In the genomic region with DNA sequence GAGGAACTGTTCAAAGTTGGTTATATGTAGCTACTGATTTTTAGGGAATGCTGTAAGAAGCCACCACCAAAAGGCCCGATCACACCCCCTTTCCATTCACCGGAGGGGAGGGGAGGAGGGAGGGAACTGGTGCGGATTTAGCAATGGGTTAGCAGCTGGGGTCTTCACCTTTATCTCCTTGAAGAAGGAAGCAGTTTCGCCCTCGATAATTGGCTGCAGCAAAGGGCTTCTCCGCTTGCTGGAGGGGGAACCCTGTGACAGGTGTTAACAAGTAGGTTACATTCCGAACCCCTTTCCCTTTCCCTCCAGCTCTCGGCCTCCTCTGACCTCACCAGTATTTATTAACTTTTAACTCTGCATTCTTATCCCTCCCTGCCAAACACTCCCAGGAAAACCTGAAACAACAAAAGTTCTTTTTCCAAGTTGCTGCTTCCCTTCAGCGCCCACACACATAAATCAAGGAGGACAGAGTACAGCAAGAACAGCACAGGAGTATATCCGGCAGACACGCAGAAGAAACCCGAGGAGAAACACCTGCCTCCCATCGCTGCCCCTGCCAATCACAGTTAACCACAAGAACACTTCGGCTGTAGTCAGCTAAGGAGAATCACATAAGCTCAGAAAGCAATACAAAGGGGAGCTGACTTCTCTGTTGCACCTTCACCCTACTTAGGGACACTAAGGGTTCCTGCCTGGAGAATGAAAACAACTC, we compare ENCODE assay signal across 8 cellular contexts. TPM values are rescaled to one million over a fixed set of nuclear protein-coding genes. Genes with fewer than 3 reads are reported as not detected.
A peak's percentile ranks its signal among the peaks of the same experiment; 100 is the strongest.
DNase-seq lines count a peak whose midpoint lies in the region; ATAC-seq and TF ChIP-seq lines count a peak whose summit lies in the region.

No MANE protein-coding gene starts in this region.

- H3K4me1 ChIP-seq in hepatocyte (ENCODE audit: insufficient read depth) = no peaks in the 10 kb centered on the region

- H3K36me3 ChIP-seq in hepatocyte (replicated peaks; ENCODE audit: insufficient read depth, low read depth) = no peaks in the 10 kb centered on the region
- no peaks in the 10 kb centered on the region for H3K36me3 ChIP-seq in MG63

- H3K9me3 ChIP-seq in hepatocyte (ENCODE audit: low read depth) (no peaks in the 10 kb centered on the region), MG63 (no peaks in the 10 kb centered on the region)

- DNase-seq in NCI-H510A treated with DMSO at 0.1 percent for 48 hours (lab: John Stamatoyannopoulos, UW) = peak; percentile 86
- peak; percentile 30 for DNase-seq in hepatocyte (ENCODE audit: low spot score)
- no peak for DNase-seq in islet precursor cell
- DNase-seq in MG63 = no peak
- DNase-seq in NCI-H1436 treated with DMSO at 0.1 percent for 48 hours (lab: John Stamatoyannopoulos, UW) = no peak

- H3K27ac Mint-ChIP-seq in stimulated activated naive CD8-positive, alpha-beta T cell treated with anti-CD3 and anti-CD28 coated beads, Interleukin-15, Interleukin-2, amounts not matched to agents 100 ng/mL and 50 ng/mL, for 24 hours = no peak overlapping the region

- no peaks in the 10 kb centered on the region for H3K9me2 ChIP-seq in hepatocyte (replicated peaks; ENCODE audit: insufficient read depth)

- H3K27ac ChIP-seq in hepatocyte = peak overlapping the region; percentile 33

- H2AFZ ChIP-seq in hepatocyte = no peak overlapping the region

- H3K4me1 Mint-ChIP-seq in stimulated activated naive CD8-positive, alpha-beta T cell treated with anti-CD3 and anti-CD28 coated beads, Interleukin-15, Interleukin-2, amounts not matched to agents 100 ng/mL and 50 ng/mL, for 24 hours (ENCODE audit: low read depth) = peaks cover 14% of the 10 kb centered on the region

- H3K4me3 ChIP-seq in hepatocyte (no peak overlapping the region), MG63 (no peak overlapping the region)

- H4K20me1 ChIP-seq in hepatocyte (ENCODE audit: insufficient read depth, poor library complexity, severe bottlenecking) = no peaks in the 10 kb centered on the region

- no peaks in the 10 kb centered on the region for H3K27me3 Mint-ChIP-seq in stimulated activated naive CD8-positive, alpha-beta T cell treated with anti-CD3 and anti-CD28 coated beads, Interleukin-15, Interleukin-2, amounts not matched to agents 100 ng/mL and 50 ng/mL, for 24 hours

- H3K36me3 Mint-ChIP-seq in stimulated activated naive CD8-positive, alpha-beta T cell treated with anti-CD3 and anti-CD28 coated beads, Interleukin-15, Interleukin-2, amounts not matched to agents 100 ng/mL and 50 ng/mL, for 24 hours (ENCODE audit: low read depth) = no peaks in the 10 kb centered on the region

- H3K79me2 ChIP-seq in hepatocyte = no peaks in the 10 kb centered on the region

- H3K27me3 ChIP-seq in hepatocyte (no peaks in the 10 kb centered on the region), MG63 (no peaks in the 10 kb centered on the region)

- peak overlapping the region; percentile 62 for H3K4me3 Mint-ChIP-seq in stimulated activated naive CD8-positive, alpha-beta T cell treated with anti-CD3 and anti-CD28 coated beads, Interleukin-15, Interleukin-2, amounts not matched to agents 100 ng/mL and 50 ng/mL, for 24 hours

- no peak for TF ChIP-seq CTCF in hepatocyte (IDR thresholded peaks at IDR 0.05; ENCODE audit: poor library complexity)

- H3K4me2 ChIP-seq in hepatocyte = peak overlapping the region; percentile 7

- no peaks in the 10 kb centered on the region for H3K9me3 Mint-ChIP-seq in stimulated activated naive CD8-positive, alpha-beta T cell treated with anti-CD3 and anti-CD28 coated beads, Interleukin-15, Interleukin-2, amounts not matched to agents 100 ng/mL and 50 ng/mL, for 24 hours

- 58% methylated on average over 14 of the region's 14 CpGs for WGBS in hepatocyte (ENCODE audit: low lambda C conversion rate, missing lambda C conversion rate)

- ATAC-seq in GM18909 (IDR thresholded peaks at IDR 0.05; ENCODE audit: poor library complexity, unreplicated experiment) (peak; percentile 96), HG02763 (IDR thresholded peaks at IDR 0.05; ENCODE audit: unreplicated experiment) (peak; percentile 92)

RNA-seq across cellular contexts. Expression of gene NAP1L5, which starts 39.8 kb away (rescaled TPM):
- total RNA-seq in hepatocyte = 6.5 and 7.4 TPM in 2 replicates
- polyA plus RNA-seq in hepatocyte = 4.9 and 8.0 TPM in 2 replicates
- total RNA-seq in MG63 (2014; rRNA removed; shearing (Covaris generic); ENCODE audit: low replicate concordance) = 0.26 and 10.2 TPM in 2 replicates

Comparison
In these comparisons a context has a peak if more than half of its experiments do, and no peak if none do; other contexts are left out.
1. DNase-seq: peak in NCI-H510A treated with DMSO at 0.1 percent for 48 hours (single experiment) and hepatocyte (single experiment); none in islet precursor cell (single experiment), MG63 (single experiment) and NCI-H1436 treated with DMSO at 0.1 percent for 48 hours (single experiment).